Comparison of ENCODE assay signal across 1 cellular context in genomic region chr6:46352541-46353267, GRCh38.
TF ChIP-seq lines count a peak whose summit lies in the region.

No MANE protein-coding gene starts in this region.

TF ChIP-seq in GM12878, 131 proteins besides CTCF, POLR2A, EP300 and RAD21 (continued from another document):
- TF ChIP-seq PBX3 (IDR thresholded peaks at IDR 0.05; ENCODE audit: insufficient replicate concordance, low read depth, low read length), result peak; percentile 47
- TF ChIP-seq EGR1 (IDR thresholded peaks at IDR 0.05; ENCODE audit: borderline replicate concordance in 1 of 2, low read depth in 2 of 2, low read length in 2 of 2), result no peak
- TF ChIP-seq, protein P1, sequence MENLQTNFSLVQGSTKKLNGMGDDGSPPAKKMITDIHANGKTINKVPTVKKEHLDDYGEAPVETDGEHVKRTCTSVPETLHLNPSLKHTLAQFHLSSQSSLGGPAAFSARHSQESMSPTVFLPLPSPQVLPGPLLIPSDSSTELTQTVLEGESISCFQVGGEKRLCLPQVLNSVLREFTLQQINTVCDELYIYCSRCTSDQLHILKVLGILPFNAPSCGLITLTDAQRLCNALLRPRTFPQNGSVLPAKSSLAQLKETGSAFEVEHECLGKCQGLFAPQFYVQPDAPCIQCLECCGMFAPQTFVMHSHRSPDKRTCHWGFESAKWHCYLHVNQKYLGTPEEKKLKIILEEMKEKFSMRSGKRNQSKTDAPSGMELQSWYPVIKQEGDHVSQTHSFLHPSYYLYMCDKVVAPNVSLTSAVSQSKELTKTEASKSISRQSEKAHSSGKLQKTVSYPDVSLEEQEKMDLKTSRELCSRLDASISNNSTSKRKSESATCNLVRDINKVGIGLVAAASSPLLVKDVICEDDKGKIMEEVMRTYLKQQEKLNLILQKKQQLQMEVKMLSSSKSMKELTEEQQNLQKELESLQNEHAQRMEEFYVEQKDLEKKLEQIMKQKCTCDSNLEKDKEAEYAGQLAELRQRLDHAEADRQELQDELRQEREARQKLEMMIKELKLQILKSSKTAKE (IDR thresholded peaks at IDR 0.05; ENCODE audit: low read depth, poor library complexity, severe bottlenecking), result no peak
